ENCODE assay signal across 8 cellular contexts in genomic region chr11:73308003-73308962, GRCh38. TPM values are rescaled to one million over a fixed set of nuclear protein-coding genes. Genes with fewer than 3 reads are reported as not detected.
DNase-seq lines count a peak whose midpoint lies in the region; ATAC-seq and TF ChIP-seq lines count a peak whose summit lies in the region.

A gene with protein sequence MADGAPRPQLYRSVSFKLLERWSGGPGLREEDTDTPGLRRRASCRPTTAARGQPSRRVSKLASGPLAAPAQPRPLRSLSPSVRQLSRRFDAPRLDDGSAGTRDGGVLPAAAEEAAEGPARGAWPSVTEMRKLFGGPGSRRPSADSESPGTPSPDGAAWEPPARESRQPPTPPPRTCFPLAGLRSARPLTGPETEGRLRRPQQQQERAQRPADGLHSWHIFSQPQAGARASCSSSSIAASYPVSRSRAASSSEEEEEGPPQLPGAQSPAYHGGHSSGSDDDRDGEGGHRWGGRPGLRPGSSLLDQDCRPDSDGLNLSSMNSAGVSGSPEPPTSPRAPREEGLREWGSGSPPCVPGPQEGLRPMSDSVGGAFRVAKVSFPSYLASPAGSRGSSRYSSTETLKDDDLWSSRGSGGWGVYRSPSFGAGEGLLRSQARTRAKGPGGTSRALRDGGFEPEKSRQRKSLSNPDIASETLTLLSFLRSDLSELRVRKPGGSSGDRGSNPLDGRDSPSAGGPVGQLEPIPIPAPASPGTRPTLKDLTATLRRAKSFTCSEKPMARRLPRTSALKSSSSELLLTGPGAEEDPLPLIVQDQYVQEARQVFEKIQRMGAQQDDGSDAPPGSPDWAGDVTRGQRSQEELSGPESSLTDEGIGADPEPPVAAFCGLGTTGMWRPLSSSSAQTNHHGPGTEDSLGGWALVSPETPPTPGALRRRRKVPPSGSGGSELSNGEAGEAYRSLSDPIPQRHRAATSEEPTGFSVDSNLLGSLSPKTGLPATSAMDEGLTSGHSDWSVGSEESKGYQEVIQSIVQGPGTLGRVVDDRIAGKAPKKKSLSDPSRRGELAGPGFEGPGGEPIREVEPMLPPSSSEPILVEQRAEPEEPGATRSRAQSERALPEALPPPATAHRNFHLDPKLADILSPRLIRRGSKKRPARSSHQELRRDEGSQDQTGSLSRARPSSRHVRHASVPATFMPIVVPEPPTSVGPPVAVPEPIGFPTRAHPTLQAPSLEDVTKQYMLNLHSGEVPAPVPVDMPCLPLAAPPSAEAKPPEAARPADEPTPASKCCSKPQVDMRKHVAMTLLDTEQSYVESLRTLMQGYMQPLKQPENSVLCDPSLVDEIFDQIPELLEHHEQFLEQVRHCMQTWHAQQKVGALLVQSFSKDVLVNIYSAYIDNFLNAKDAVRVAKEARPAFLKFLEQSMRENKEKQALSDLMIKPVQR (N-terminal part only) (plus strand): TSS chr11:73308276. CDS start chr11:73308639, 363 bp downstream.

- no peaks in the 10 kb centered on the region for H3K36me3 ChIP-seq in lower lobe of right lung

- no peaks in the 10 kb centered on the region for H3K27me3 ChIP-seq in lower lobe of right lung (ENCODE audit: low read depth)

- peak within 1 kb of the TSS; percentile 44 for H3K27ac Mint-ChIP-seq in activated CD8-positive, alpha-beta memory T cell treated with anti-CD3 and anti-CD28 coated beads, Interleukin-2, amount 10 ng/mL, durations not matched to agents 7 days and 5 days
- no peak within 1 kb of the TSS for H3K27ac Mint-ChIP-seq in activated CD4-positive, alpha-beta T cell treated with anti-CD3 and anti-CD28 coated beads, Interleukin-2, amount 10 ng/mL, durations not matched to agents 7 days and 5 days
- H3K27ac Mint-ChIP-seq in effector memory CD8-positive, alpha-beta T cell: peak within 1 kb of the TSS; percentile 53 to 70

- peak within 1 kb of the TSS; percentile 78 for H3K4me3 ChIP-seq in lower lobe of right lung

- peak; percentile 26 for ATAC-seq in activated CD8-positive, alpha-beta memory T cell treated with anti-CD3 and anti-CD28 coated beads, Interleukin-2, amount 10 ng/mL, durations not matched to agents 7 days and 5 days
- peak; percentile 34 for ATAC-seq in HG02938 (IDR thresholded peaks at IDR 0.05; ENCODE audit: unreplicated experiment)
- ATAC-seq in effector memory CD8-positive, alpha-beta T cell (replicated peaks): peak; percentile 31
- peak; percentile 58 to 62 for ATAC-seq in lower lobe of right lung

- H3K27me3 Mint-ChIP-seq in activated CD8-positive, alpha-beta memory T cell treated with anti-CD3 and anti-CD28 coated beads, Interleukin-2, amount 10 ng/mL, durations not matched to agents 7 days and 5 days: peaks cover 31% of the 10 kb centered on the region
- H3K27me3 Mint-ChIP-seq in activated CD4-positive, alpha-beta T cell treated with anti-CD3 and anti-CD28 coated beads, Interleukin-2, amount 10 ng/mL, durations not matched to agents 7 days and 5 days: peaks cover 37% of the 10 kb centered on the region
- H3K27me3 Mint-ChIP-seq in effector memory CD8-positive, alpha-beta T cell: peaks cover 12 to 31% of the 10 kb centered on the region in 2 donors

- H3K27ac ChIP-seq in lower lobe of right lung: peak within 1 kb of the TSS; percentile 98

- POLR2A ChIA-PET in activated CD4-positive, alpha-beta T cell treated with anti-CD3 and anti-CD28 coated beads, Interleukin-2, amount 10 ng/mL, durations not matched to agents 7 days and 5 days (lab: Charles Lee): no interaction called here

- no peaks in the 10 kb centered on the region for H3K9me3 Mint-ChIP-seq in activated CD8-positive, alpha-beta memory T cell treated with anti-CD3 and anti-CD28 coated beads, Interleukin-2, amount 10 ng/mL, durations not matched to agents 7 days and 5 days (ENCODE audit: low read depth)
- no peaks in the 10 kb centered on the region for H3K9me3 Mint-ChIP-seq in activated CD4-positive, alpha-beta T cell treated with anti-CD3 and anti-CD28 coated beads, Interleukin-2, amount 10 ng/mL, durations not matched to agents 7 days and 5 days
- no peaks in the 10 kb centered on the region for H3K9me3 Mint-ChIP-seq in effector memory CD8-positive, alpha-beta T cell

- no peaks in the 10 kb centered on the region for H3K36me3 Mint-ChIP-seq in activated CD8-positive, alpha-beta memory T cell treated with anti-CD3 and anti-CD28 coated beads, Interleukin-2, amount 10 ng/mL, durations not matched to agents 7 days and 5 days
- no peaks in the 10 kb centered on the region for H3K36me3 Mint-ChIP-seq in activated CD4-positive, alpha-beta T cell treated with anti-CD3 and anti-CD28 coated beads, Interleukin-2, amount 10 ng/mL, durations not matched to agents 7 days and 5 days (ENCODE audit: low read depth)
- no peaks in the 10 kb centered on the region for H3K36me3 Mint-ChIP-seq in effector memory CD8-positive, alpha-beta T cell (ENCODE audit: insufficient read depth)

- H3K4me1 Mint-ChIP-seq in activated CD8-positive, alpha-beta memory T cell treated with anti-CD3 and anti-CD28 coated beads, Interleukin-2, amount 10 ng/mL, durations not matched to agents 7 days and 5 days: peaks cover 6% of the 10 kb centered on the region
- peaks cover 7% of the 10 kb centered on the region for H3K4me1 Mint-ChIP-seq in activated CD4-positive, alpha-beta T cell treated with anti-CD3 and anti-CD28 coated beads, Interleukin-2, amount 10 ng/mL, durations not matched to agents 7 days and 5 days
- peaks cover 8 to 13% of the 10 kb centered on the region in 2 donors for H3K4me1 Mint-ChIP-seq in effector memory CD8-positive, alpha-beta T cell (ENCODE audit: low read depth in 2 of 2)

- H3K4me3 Mint-ChIP-seq in activated CD8-positive, alpha-beta memory T cell treated with anti-CD3 and anti-CD28 coated beads, Interleukin-2, amount 10 ng/mL, durations not matched to agents 7 days and 5 days: peak within 1 kb of the TSS; percentile 74
- peak within 1 kb of the TSS; percentile 81 for H3K4me3 Mint-ChIP-seq in activated CD4-positive, alpha-beta T cell treated with anti-CD3 and anti-CD28 coated beads, Interleukin-2, amount 10 ng/mL, durations not matched to agents 7 days and 5 days
- H3K4me3 Mint-ChIP-seq in effector memory CD8-positive, alpha-beta T cell: peak within 1 kb of the TSS; percentile 89 to 92

- CTCF ChIA-PET in activated CD8-positive, alpha-beta memory T cell treated with anti-CD3 and anti-CD28 coated beads, Interleukin-2, amount 10 ng/mL, durations not matched to agents 7 days and 5 days (lab: Charles Lee): interaction anchor here (0.6 to 17.2 kb wide), 23 partner anchors 8 to 318 kb away, joined by 3 to 190 read pairs (median 4); no protein-coding TSS in a partner anchor
- CTCF ChIA-PET in activated CD4-positive, alpha-beta T cell treated with anti-CD3 and anti-CD28 coated beads, Interleukin-2, amount 10 ng/mL, durations not matched to agents 7 days and 5 days (lab: Charles Lee): interaction anchor here (1.0 to 2.7 kb wide), 10 partner anchors 9 to 139 kb away, joined by 3 to 13 read pairs (median 4); no protein-coding TSS in a partner anchor

- intact Hi-C loops in lower lobe of right lung (cut with DNase I): no loop called here

- H3K9me3 ChIP-seq in lower lobe of right lung: no peaks in the 10 kb centered on the region

- peak; percentile 46 for DNase-seq in activated CD8-positive, alpha-beta memory T cell treated with anti-CD3 and anti-CD28 coated beads, Interleukin-2, amount 10 ng/mL, durations not matched to agents 7 days and 5 days
- DNase-seq in activated CD8-positive, alpha-beta memory T cell treated with anti-CD3 and anti-CD28 coated beads, Interleukin-2, amount 50 U/mL, for 48 hours: no peak
- DNase-seq in NCI-H2171 (lab: John Stamatoyannopoulos, UW): peak; percentile 80
- DNase-seq in activated CD4-positive, alpha-beta T cell treated with anti-CD3 and anti-CD28 coated beads, Interleukin-2, amount 10 ng/mL, durations not matched to agents 7 days and 5 days: peak; percentile 26
- peak in 1 of 3 experiments; percentile 6 for DNase-seq in effector memory CD8-positive, alpha-beta T cell
- peak; percentile 79 for DNase-seq in lower lobe of right lung
- DNase-seq in stimulated activated CD8-positive, alpha-beta memory T cell treated with anti-CD3 and anti-CD28 coated beads, Interleukin-12 subunit alpha, Interleukin-12 subunit beta, amount 100 ng/mL, for 4 hours (ENCODE audit: low read depth): peak; percentile 32

- H3K4me1 ChIP-seq in lower lobe of right lung: peaks cover 38% of the 10 kb centered on the region

- no peak for TF ChIP-seq CTCF in lower lobe of right lung (IDR thresholded peaks at IDR 0.05)

RNA-seq across cellular contexts. Expression of the gene that starts here (rescaled TPM):
- not detected for total RNA-seq in activated CD8-positive, alpha-beta memory T cell treated with anti-CD3 and anti-CD28 coated beads, Interleukin-2, amount 10 ng/mL, durations not matched to agents 7 days and 5 days
- not detected for total RNA-seq in activated CD4-positive, alpha-beta T cell treated with anti-CD3 and anti-CD28 coated beads, Interleukin-2, amount 10 ng/mL, durations not matched to agents 7 days and 5 days
- 56.5 TPM for total RNA-seq in lower lobe of right lung

Comparison
In these comparisons a context has a peak if more than half of its experiments do, and no peak if none do; other contexts are left out.
1. RNA of the gene that starts here (total RNA-seq): 56.5 TPM in lower lobe of right lung (single experiment); not detected in activated CD8-positive, alpha-beta memory T cell treated with anti-CD3 and anti-CD28 coated beads, Interleukin-2, amount 10 ng/mL, durations not matched to agents 7 days and 5 days and not detected in activated CD4-positive, alpha-beta T cell treated with anti-CD3 and anti-CD28 coated beads, Interleukin-2, amount 10 ng/mL, durations not matched to agents 7 days and 5 days; every median in the first group is over 10 times any median in the second.
2. Peak in DNase-seq and ATAC-seq in activated CD8-positive, alpha-beta memory T cell treated with anti-CD3 and anti-CD28 coated beads, Interleukin-2, amount 10 ng/mL, durations not matched to agents 7 days and 5 days; RNA of the gene not detected or under 1 TPM.
3. Peak in DNase-seq in activated CD4-positive, alpha-beta T cell treated with anti-CD3 and anti-CD28 coated beads, Interleukin-2, amount 10 ng/mL, durations not matched to agents 7 days and 5 days; RNA of the gene not detected or under 1 TPM.
4. Peak in every context shown above with its lines, with median percentiles within 50 percentile points of each other: ATAC-seq and H3K4me3 Mint-ChIP-seq.